Comparison of ENCODE assay signal across 8 cellular contexts in the genomic region with DNA sequence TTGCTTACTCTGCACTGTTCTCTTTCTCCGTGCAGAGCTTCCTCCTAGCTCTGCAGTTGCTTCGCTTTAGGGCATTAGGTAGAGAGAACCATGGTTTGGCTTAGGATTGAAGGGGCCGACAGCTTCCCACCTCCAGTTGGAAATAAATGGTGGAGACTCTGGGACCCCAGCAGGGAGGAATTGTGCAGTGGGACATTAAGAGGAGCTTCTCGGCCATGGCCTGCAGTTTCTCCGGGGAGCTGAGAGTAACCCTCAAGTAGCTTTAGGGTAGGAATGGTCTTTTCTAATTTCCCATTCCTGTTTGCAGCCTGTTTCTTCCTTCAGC. TPM values are rescaled to one million over a fixed set of nuclear protein-coding genes. Genes with fewer than 3 reads are reported as not detected.
A peak's percentile ranks its signal among the peaks of the same experiment; 100 is the strongest.
DNase-seq lines count a peak whose midpoint lies in the region; ATAC-seq and TF ChIP-seq lines count a peak whose summit lies in the region.

No MANE protein-coding gene starts in this region.

- H3F3A ChIP-seq in SK-N-SH (replicated peaks; ENCODE audit: insufficient read depth): peaks cover 12% of the 10 kb centered on the region

- TF ChIP-seq EP300 in SK-N-SH (IDR thresholded peaks at IDR 0.05; ENCODE audit: borderline replicate concordance in 1 of 2, low read depth in 1 of 2, low read length in 1 of 2): no peak

- no peak overlapping the region for H2AFZ ChIP-seq in SK-N-SH (ENCODE audit: low read depth)

- no peak for TF ChIP-seq CTCF in SK-N-SH (IDR thresholded peaks at IDR 0.05)
- TF ChIP-seq CTCF in kidney epithelial cell (IDR thresholded peaks at IDR 0.05; ENCODE audit: insufficient read depth, low read length, poor library complexity, severe bottlenecking): no peak

- peaks cover 61% of the 10 kb centered on the region for H3K79me2 ChIP-seq in SK-N-SH (ENCODE audit: insufficient read depth)

- H3K4me1 ChIP-seq in SK-N-SH (ENCODE audit: control insufficient read depth in 1 of 2, insufficient read depth in 2 of 2, low read depth in 1 of 2, low read length in 1 of 2) (peaks cover 10 to 15% of the 10 kb centered on the region in 2 experiments; a peak in 3 of 4 replicates), adipocyte (ENCODE audit: control insufficient read depth, insufficient read depth, low read length) (peaks cover 39% of the 10 kb centered on the region)

- H3K36me3 ChIP-seq in SK-N-SH (replicated peaks in 1 of 2; ENCODE audit: control insufficient read depth in 1 of 2, insufficient read depth in 2 of 2, low read length in 1 of 2) (peaks cover 6 to 10% of the 10 kb centered on the region in 2 experiments), adipocyte (ENCODE audit: control insufficient read depth, insufficient read depth, low read length, severe bottlenecking) (peaks cover 6% of the 10 kb centered on the region), kidney epithelial cell (ENCODE audit: control insufficient read depth, insufficient read depth, low read length) (no peaks in the 10 kb centered on the region)

- TF ChIP-seq RAD21 in SK-N-SH (IDR thresholded peaks at IDR 0.05; ENCODE audit: low read length): no peak

- 45% methylated on average over 5 of the region's 5 CpGs for WGBS in SK-N-SH (ENCODE audit: low lambda C conversion rate)

- no peaks in the 10 kb centered on the region for H3K9me3 ChIP-seq in SK-N-SH
- H3K9me3 ChIP-seq in adipocyte (ENCODE audit: control insufficient read depth, low read length): no peaks in the 10 kb centered on the region

- DNase-seq in SK-N-SH (no peak), adipocyte (ENCODE audit: low read depth) (no peak), kidney epithelial cell (ENCODE audit: low read depth) (no peak), superior temporal gyrus (ENCODE audit: extremely low spot score) (peak; percentile 50), SHP77 treated with DMSO at 0.1 percent for 48 hours (lab: John Stamatoyannopoulos, UW) (no peak)

- peak overlapping the region; percentile 80; the same call in 1 of the 2 replicates for H3K9ac ChIP-seq in SK-N-SH
- H3K9ac ChIP-seq in adipocyte (ENCODE audit: low read length): peak overlapping the region; percentile 95

- CTCF ChIA-PET in SK-N-SH (lab: Yijun Ruan, JAX): interaction anchor here (1.0 to 5.7 kb wide), 14 partner anchors 8 to 165 kb away, joined by 3 to 110 read pairs (median 6); a partner anchor contains a TSS

- peak overlapping the region; percentile 85 to 98 for H3K4me3 ChIP-seq in SK-N-SH (ENCODE audit: low read depth in 2 of 2, low read length in 1 of 2)
- H3K4me3 ChIP-seq in adipocyte (ENCODE audit: low read length): peak overlapping the region; percentile 97
- peak overlapping the region; percentile 77 for H3K4me3 ChIP-seq in kidney epithelial cell (ENCODE audit: low read depth, low read length)

- H3K4me2 ChIP-seq in SK-N-SH: peak overlapping the region; percentile 87

- H3K27me3 ChIP-seq in SK-N-SH (ENCODE audit: insufficient read depth): no peaks in the 10 kb centered on the region
- no peaks in the 10 kb centered on the region for H3K27me3 ChIP-seq in adipocyte (replicated peaks; ENCODE audit: control insufficient read depth, insufficient read depth, low read length)
- no peaks in the 10 kb centered on the region for H3K27me3 ChIP-seq in kidney epithelial cell (ENCODE audit: control insufficient read depth, insufficient read depth, low read length)

- H3K27ac ChIP-seq in SK-N-SH (ENCODE audit: low read depth in 2 of 2, low read length in 1 of 2): no peak overlapping the region

- no peaks in the 10 kb centered on the region for H3K9me2 ChIP-seq in SK-N-SH

- POLR2A ChIA-PET in SK-N-SH (lab: Yijun Ruan, JAX): interaction anchor here (1.1 to 2.4 kb wide), 4 partner anchors 14 to 140 kb away, joined by 3 to 9 read pairs (median 5); a partner anchor contains a TSS

- H4K20me1 ChIP-seq in SK-N-SH (ENCODE audit: insufficient read depth): peaks cover 26% of the 10 kb centered on the region

- no peak for ATAC-seq in SK-N-SH treated with all-trans-retinoic acid at 6 μM for 48 hours
- no peak for ATAC-seq in HG02678 (IDR thresholded peaks at IDR 0.05; ENCODE audit: unreplicated experiment)
- ATAC-seq in HG02938 (IDR thresholded peaks at IDR 0.05; ENCODE audit: unreplicated experiment): no peak

TF ChIP-seq in SK-N-SH, 30 proteins besides CTCF, POLR2A, EP300 and RAD21:
- TF ChIP-seq SMC3 (IDR thresholded peaks at IDR 0.05; ENCODE audit: low read depth, low read length) (no peak), JUND (IDR thresholded peaks at IDR 0.05) (no peak), NRF1 (IDR thresholded peaks at IDR 0.05; ENCODE audit: low read depth, low read length) (no peak), POLR2AphosphoS5 (IDR thresholded peaks at IDR 0.05; ENCODE audit: low read depth, low read length) (no peak)
- TF ChIP-seq, protein P1, sequence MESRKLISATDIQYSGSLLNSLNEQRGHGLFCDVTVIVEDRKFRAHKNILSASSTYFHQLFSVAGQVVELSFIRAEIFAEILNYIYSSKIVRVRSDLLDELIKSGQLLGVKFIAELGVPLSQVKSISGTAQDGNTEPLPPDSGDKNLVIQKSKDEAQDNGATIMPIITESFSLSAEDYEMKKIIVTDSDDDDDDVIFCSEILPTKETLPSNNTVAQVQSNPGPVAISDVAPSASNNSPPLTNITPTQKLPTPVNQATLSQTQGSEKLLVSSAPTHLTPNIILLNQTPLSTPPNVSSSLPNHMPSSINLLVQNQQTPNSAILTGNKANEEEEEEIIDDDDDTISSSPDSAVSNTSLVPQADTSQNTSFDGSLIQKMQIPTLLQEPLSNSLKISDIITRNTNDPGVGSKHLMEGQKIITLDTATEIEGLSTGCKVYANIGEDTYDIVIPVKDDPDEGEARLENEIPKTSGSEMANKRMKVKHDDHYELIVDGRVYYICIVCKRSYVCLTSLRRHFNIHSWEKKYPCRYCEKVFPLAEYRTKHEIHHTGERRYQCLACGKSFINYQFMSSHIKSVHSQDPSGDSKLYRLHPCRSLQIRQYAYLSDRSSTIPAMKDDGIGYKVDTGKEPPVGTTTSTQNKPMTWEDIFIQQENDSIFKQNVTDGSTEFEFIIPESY (IDR thresholded peaks at IDR 0.05; ENCODE audit: borderline replicate concordance, low read depth): no peak

TF ChIP-seq in SK-N-SH treated with all-trans-retinoic acid at 6 μM for 48 hours, 23 proteins besides CTCF, POLR2A, EP300 and RAD21 (continues in another document):
- TF ChIP-seq PPARA (CRISPR knock-in tag; IDR thresholded peaks at IDR 0.05; ENCODE audit: borderline replicate concordance) (no peak), ZFP30 (CRISPR knock-in tag; IDR thresholded peaks at IDR 0.05) (no peak), ZFP3 (CRISPR knock-in tag; IDR thresholded peaks at IDR 0.05) (no peak), GLIS3 (CRISPR knock-in tag; IDR thresholded peaks at IDR 0.05) (no peak)
- TF ChIP-seq, protein P2, sequence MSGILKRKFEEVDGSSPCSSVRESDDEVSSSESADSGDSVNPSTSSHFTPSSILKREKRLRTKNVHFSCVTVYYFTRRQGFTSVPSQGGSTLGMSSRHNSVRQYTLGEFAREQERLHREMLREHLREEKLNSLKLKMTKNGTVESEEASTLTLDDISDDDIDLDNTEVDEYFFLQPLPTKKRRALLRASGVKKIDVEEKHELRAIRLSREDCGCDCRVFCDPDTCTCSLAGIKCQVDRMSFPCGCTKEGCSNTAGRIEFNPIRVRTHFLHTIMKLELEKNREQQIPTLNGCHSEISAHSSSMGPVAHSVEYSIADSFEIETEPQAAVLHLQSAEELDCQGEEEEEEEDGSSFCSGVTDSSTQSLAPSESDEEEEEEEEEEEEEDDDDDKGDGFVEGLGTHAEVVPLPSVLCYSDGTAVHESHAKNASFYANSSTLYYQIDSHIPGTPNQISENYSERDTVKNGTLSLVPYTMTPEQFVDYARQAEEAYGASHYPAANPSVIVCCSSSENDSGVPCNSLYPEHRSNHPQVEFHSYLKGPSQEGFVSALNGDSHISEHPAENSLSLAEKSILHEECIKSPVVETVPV (CRISPR knock-in tag; IDR thresholded peaks at IDR 0.05): no peak
- TF ChIP-seq, protein P3, sequence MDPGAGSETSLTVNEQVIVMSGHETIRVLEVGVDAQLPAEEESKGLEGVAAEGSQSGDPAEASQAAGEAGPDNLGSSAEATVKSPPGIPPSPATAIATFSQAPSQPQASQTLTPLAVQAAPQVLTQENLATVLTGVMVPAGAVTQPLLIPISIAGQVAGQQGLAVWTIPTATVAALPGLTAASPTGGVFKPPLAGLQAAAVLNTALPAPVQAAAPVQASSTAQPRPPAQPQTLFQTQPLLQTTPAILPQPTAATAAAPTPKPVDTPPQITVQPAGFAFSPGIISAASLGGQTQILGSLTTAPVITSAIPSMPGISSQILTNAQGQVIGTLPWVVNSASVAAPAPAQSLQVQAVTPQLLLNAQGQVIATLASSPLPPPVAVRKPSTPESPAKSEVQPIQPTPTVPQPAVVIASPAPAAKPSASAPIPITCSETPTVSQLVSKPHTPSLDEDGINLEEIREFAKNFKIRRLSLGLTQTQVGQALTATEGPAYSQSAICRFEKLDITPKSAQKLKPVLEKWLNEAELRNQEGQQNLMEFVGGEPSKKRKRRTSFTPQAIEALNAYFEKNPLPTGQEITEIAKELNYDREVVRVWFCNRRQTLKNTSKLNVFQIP (CRISPR knock-in tag; IDR thresholded peaks at IDR 0.05; ENCODE audit: borderline replicate concordance, low read depth): no peak

RNA-seq across cellular contexts. Expression of a gene that starts 1.2 kb away (rescaled TPM):
- polyA plus RNA-seq in SK-N-SH (2012; rRNA removed): 4.6 and 5.7 TPM in 2 replicates
- polyA plus RNA-seq in SK-N-SH (2012; cell fraction: cytosol; rRNA removed): 3.7 and 5.7 TPM in 2 replicates
- polyA plus RNA-seq in SK-N-SH (2012; cell fraction: nucleus; rRNA removed): 6.2 and 8.9 TPM in 2 replicates
- total RNA-seq in kidney epithelial cell: 8.9 and 10.6 TPM in 2 replicates

RNA-seq across cellular contexts. Expression of a gene that starts 2.4 kb away (rescaled TPM):
- 106 and 117 TPM in 2 replicates for polyA plus RNA-seq in SK-N-SH (2012; rRNA removed)
- 75.0 and 94.7 TPM in 2 replicates for polyA plus RNA-seq in SK-N-SH (2012; cell fraction: cytosol; rRNA removed)
- polyA plus RNA-seq in SK-N-SH (2012; cell fraction: nucleus; rRNA removed): 108 and 123 TPM in 2 replicates
- 151 and 165 TPM in 2 replicates for total RNA-seq in kidney epithelial cell

RNA-seq across cellular contexts. Expression of a gene that starts 53.6 kb away (rescaled TPM):
- polyA plus RNA-seq in SK-N-SH (2012; rRNA removed): 0.05 and 0.07 TPM in 2 replicates
- 0.03 and 0.07 TPM in 2 replicates for polyA plus RNA-seq in SK-N-SH (2012; cell fraction: cytosol; rRNA removed)
- polyA plus RNA-seq in SK-N-SH (2012; cell fraction: nucleus; rRNA removed): 0.08 and 0.19 TPM in 2 replicates
- 3.2 and 6.9 TPM in 2 replicates for total RNA-seq in kidney epithelial cell
